ENCODE assay signal across 15 cellular contexts in genomic region chr14:55699131-55700057, GRCh38.
A peak's percentile ranks its signal among the peaks of the same experiment; 100 is the strongest.
DNase-seq lines count a peak whose midpoint lies in the region; ATAC-seq, FAIRE-seq and TF ChIP-seq lines count a peak whose summit lies in the region.
"Had no signal": no experiment of that assay in that cellular context is flagged by ENCODE, and none has a peak within 500 bp of the region (broad histone marks: within the 10 kb centered on the region; RNA-seq: fewer than 3 reads in every experiment).

No MANE protein-coding gene starts in this region.

- no TSS peak for BruUV-seq in HepG2 (replicated peaks; lab: Mats Ljungman, UMichigan)

- H3K9me3 ChIP-seq in HepG2 (ENCODE audit: low read length) (no peaks in the 10 kb centered on the region), right lobe of liver (no peaks in the 10 kb centered on the region), Peyer's patch (no peaks in the 10 kb centered on the region)
- H3K9me3 ChIP-seq: HAP-1 had no signal

- 85% methylated on average over 7 of the region's 7 CpGs for WGBS in HepG2 (ENCODE audit: low lambda C conversion rate)
- WGBS in right lobe of liver (ENCODE audit: insufficient coverage, low coverage, low lambda C conversion rate, missing lambda C conversion rate) = 90% methylated on average over 5 of the region's 7 CpGs

- intact Hi-C loops in HepG2 (cut with micrococcal nuclease; ENCODE audit: unreplicated experiment) = loop anchor here (10.0 kb wide), 1 partner anchor 775 kb away; no protein-coding TSS in a partner anchor
- intact Hi-C loops in right lobe of liver (cut with DNase I) = loop anchor here in 1 of 2 donors (10.0 kb wide), 1 partner anchor 775 kb away; no protein-coding TSS in a partner anchor

- H2AFZ ChIP-seq in HepG2 (ENCODE audit: low read length) = no peak overlapping the region

- POLR2A ChIA-PET in HepG2 (lab: Yijun Ruan, JAX) = no interaction called here

- ATAC-seq in HepG2 = no peak
- no peak for ATAC-seq in right lobe of liver
- no peak for ATAC-seq in activated naive CD4-positive, alpha-beta T cell treated with anti-CD3 and anti-CD28 coated beads, Interleukin-2, amount 50 U/mL, for 72 hours
- no peak for ATAC-seq in HG02588 (IDR thresholded peaks at IDR 0.05; ENCODE audit: unreplicated experiment)

- H3K27ac ChIP-seq in HepG2 (ENCODE audit: extremely low read length, insufficient read depth, low read length) (no peak overlapping the region), right lobe of liver (no peak overlapping the region), Peyer's patch (no peak overlapping the region)

- H3K79me2 ChIP-seq in HepG2 (ENCODE audit: insufficient read depth, low read length) = no peaks in the 10 kb centered on the region

- H3K36me3 Mint-ChIP-seq in activated naive CD4-positive, alpha-beta T cell treated with anti-CD3 and anti-CD28 coated beads, Interleukin-2, amount 50 U/mL, for 72 hours = peaks cover 6 to 13% of the 10 kb centered on the region in 2 donors

- H3K27ac Mint-ChIP-seq in activated naive CD4-positive, alpha-beta T cell treated with anti-CD3 and anti-CD28 coated beads, Interleukin-2, amount 50 U/mL, for 72 hours = no peak overlapping the region
- H3K27ac Mint-ChIP-seq: activated T-helper 2 cell treated with anti-CD3 and anti-CD28 coated beads, Interferon-gamma antibody, Interleukin-2, Interleukin-4, amounts not matched to agents 10 μg/mL and 5 μg/mL and 100 μg/mL, durations not matched to agents 14 hours and 24 hours and 36 hours; CD4-positive, CD25-positive, alpha-beta regulatory T cell had no signal

- H3K9ac ChIP-seq in HepG2 (ENCODE audit: insufficient read depth, low read depth, low read length) = no peak overlapping the region

- peaks cover 3 to 5% of the 10 kb centered on the region in 2 donors for H3K9me3 Mint-ChIP-seq in activated naive CD4-positive, alpha-beta T cell treated with anti-CD3 and anti-CD28 coated beads, Interleukin-2, amount 50 U/mL, for 72 hours

- H3K27me3 ChIP-seq in HepG2 (ENCODE audit: control insufficient read depth in 1 of 2, insufficient read depth in 2 of 2, low read length in 2 of 2) (no peaks in the 10 kb centered on the region), right lobe of liver (no peaks in the 10 kb centered on the region), Peyer's patch (no peaks in the 10 kb centered on the region)

- CTCF ChIA-PET in HepG2 (lab: Yijun Ruan, JAX; ENCODE audit: low intra/inter-chr PET ratio, low total read pairs) = no interaction called here

- no peak overlapping the region for H3K4me2 ChIP-seq in HepG2 (ENCODE audit: low read depth, low read length)

- no peak for FAIRE-seq in HepG2 (lab: Jason Lieb, UNC)
- FAIRE-seq: GM18507, kidney had no signal

- H3K4me3 ChIP-seq in HepG2 (replicated peaks in 1 of 3; ENCODE audit: insufficient read depth in 1 of 3, low read depth in 2 of 3, low read length in 3 of 3) (no peak overlapping the region), right lobe of liver (no peak overlapping the region), fibroblast of mammary gland (ENCODE audit: control insufficient read depth, low read depth, low read length) (no peak overlapping the region), Peyer's patch (no peak overlapping the region)
- H3K4me3 ChIP-seq: HAP-1 had no signal

- H3K4me1 ChIP-seq in HepG2 (ENCODE audit: insufficient read depth, low read length) = no peaks in the 10 kb centered on the region
- H3K4me1 ChIP-seq in right lobe of liver = no peaks in the 10 kb centered on the region
- H3K4me1 ChIP-seq in Peyer's patch = peaks cover 0 to 4% (median 0%) of the 10 kb centered on the region in 4 donors

- H3K36me3 ChIP-seq in HepG2 (replicated peaks in 1 of 2; ENCODE audit: control insufficient read depth in 1 of 2, insufficient read depth in 2 of 2, low read length in 2 of 2) (no peaks in the 10 kb centered on the region), right lobe of liver (no peaks in the 10 kb centered on the region), Peyer's patch (no peaks in the 10 kb centered on the region)
- H3K36me3 ChIP-seq: HAP-1 had no signal

- no peak for TF ChIP-seq EP300 in HepG2 (IDR thresholded peaks at IDR 0.05; ENCODE audit: low read depth in 2 of 2, low read length in 2 of 2)
- TF ChIP-seq EP300 in HepG2 (CRISPR knock-in tag; IDR thresholded peaks at IDR 0.05; ENCODE audit: borderline replicate concordance) = no peak

- DNase-seq in HepG2 (ENCODE audit: low spot score) (peak; percentile 6), right lobe of liver (no peak), RPMI8226 (peak; percentile 8), fibroblast of mammary gland (ENCODE audit: low read depth) (peak; percentile 63), H4 (ENCODE audit: low spot score) (no peak), Peyer's patch (no peak)
- DNase-seq in activated naive CD4-positive, alpha-beta T cell treated with anti-CD3 and anti-CD28 coated beads, Interleukin-2, amount 50 U/mL, for 72 hours (ENCODE audit: low spot score in 2 of 2) = no peak
- DNase-seq: CD4-positive, CD25-positive, alpha-beta regulatory T cell; cortex of kidney; kidney; occipital lobe had no signal

- no peak for TF ChIP-seq POLR2A in HepG2 (IDR thresholded peaks at IDR 0.05; ENCODE audit: insufficient read depth in 1 of 2, low read depth in 2 of 2, low read length in 2 of 2)
- TF ChIP-seq POLR2A in right lobe of liver (IDR thresholded peaks at IDR 0.05) = no peak
- TF ChIP-seq POLR2A in Peyer's patch (IDR thresholded peaks at IDR 0.05) = no peak

- TF ChIP-seq CTCF in HepG2 (CRISPR knock-in tag; IDR thresholded peaks at IDR 0.05) (no peak), right lobe of liver (IDR thresholded peaks at IDR 0.05) (no peak), fibroblast of mammary gland (conservative IDR thresholded peaks at IDR 0.05; ENCODE audit: control insufficient read depth, insufficient read depth, low read depth, low read length) (no peak), Peyer's patch (IDR thresholded peaks at IDR 0.05) (no peak)

- in situ Hi-C loops in HepG2 (cut with HindIII; ENCODE audit: extremely low pct_ligation_motif_present, low pct_unique_long_range_greater_than_20kb) = loop anchor here (25.0 kb wide), 1 partner anchor 638 kb away; no protein-coding TSS in a partner anchor

- no peak for TF ChIP-seq RAD21 in HepG2 (CRISPR knock-in tag; IDR thresholded peaks at IDR 0.05)

- no peaks in the 10 kb centered on the region for H4K20me1 ChIP-seq in HepG2 (ENCODE audit: insufficient read depth, low read length)

TF ChIP-seq in HepG2, 621 proteins besides CTCF, POLR2A, EP300 and RAD21 (continues in another document):
- TF ChIP-seq MYPOP (CRISPR knock-in tag; IDR thresholded peaks at IDR 0.05) (no peak), ZNF660 (CRISPR knock-in tag; IDR thresholded peaks at IDR 0.05; ENCODE audit: borderline replicate concordance, low read depth) (no peak), HDAC6 (IDR thresholded peaks at IDR 0.05; ENCODE audit: low read depth, low read length) (no peak)

Comparison
In these comparisons a context has a peak if more than half of its experiments do, and no peak if none do; other contexts are left out.
1. DNase-seq: peak in HepG2 (single experiment), RPMI8226 (single experiment) and fibroblast of mammary gland (single experiment); none in right lobe of liver (0 of 3), activated naive CD4-positive, alpha-beta T cell treated with anti-CD3 and anti-CD28 coated beads, Interleukin-2, amount 50 U/mL, for 72 hours (0 of 2), H4 (single experiment) and Peyer's patch (0 of 3).